In genomic region chr7:157279679-157279972, GRCh38 we compare ENCODE assay signal across 8 cellular contexts. TPM values are rescaled to one million over a fixed set of nuclear protein-coding genes. Genes with fewer than 3 reads are reported as not detected.
DNase-seq lines count a peak whose midpoint lies in the region; ATAC-seq and TF ChIP-seq lines count a peak whose summit lies in the region.
"Had no signal": no experiment of that assay in that cellular context is flagged by ENCODE, and none has a peak within 500 bp of the region (broad histone marks: within the 10 kb centered on the region; RNA-seq: fewer than 3 reads in every experiment).

No MANE protein-coding gene starts in this region.

- no peak for TF ChIP-seq CTCF in upper lobe of left lung (IDR thresholded peaks at IDR 0.05)

- H3K4me1 ChIP-seq in duodenal mucosa (ENCODE audit: control insufficient read depth in 1 of 2, insufficient read depth in 2 of 2, low read length in 2 of 2) = peaks cover 8 to 17% of the 10 kb centered on the region in 2 donors
- H3K4me1 ChIP-seq in mesenchymal stem cell (ENCODE audit: control insufficient read depth, insufficient read depth, low read depth, low read length) = peaks cover 16% of the 10 kb centered on the region
- peaks cover 12 to 29% (median 20%) of the 10 kb centered on the region in 4 donors for H3K4me1 ChIP-seq in upper lobe of left lung

- 89% methylated on average over 33 of the region's 33 CpGs for WGBS in mesenchymal stem cell
- 11% methylated on average over 16 of the region's 33 CpGs; no CpG with 5 or more reads in 1 of the 2 donors for WGBS in upper lobe of left lung, 2 donors

- H3K9ac ChIP-seq in duodenal mucosa (ENCODE audit: low read depth in 1 of 2, low read length in 2 of 2) (peak overlapping the region; percentile 59 to 60), mesenchymal stem cell (ENCODE audit: low read length) (peak overlapping the region; percentile 87)

- H3K9me3 ChIP-seq in duodenal mucosa (ENCODE audit: control insufficient read depth in 1 of 2, low read length in 2 of 2) (peaks cover 0 to 1% of the 10 kb centered on the region in 2 donors), mesenchymal stem cell (ENCODE audit: control insufficient read depth, low read length) (no peaks in the 10 kb centered on the region), upper lobe of left lung (peaks cover 0 to 6% (median under 1%) of the 10 kb centered on the region in 4 donors)

- H3K4me2 ChIP-seq in mesenchymal stem cell (ENCODE audit: low read length, poor library complexity, severe bottlenecking) = no peak overlapping the region

- H3K18ac ChIP-seq in mesenchymal stem cell (ENCODE audit: low read depth in 1 of 2, low read length in 2 of 2) = no peak overlapping the region

- no peak overlapping the region for H2AK5ac ChIP-seq in mesenchymal stem cell (ENCODE audit: low read length, severe bottlenecking)

- H2AFZ ChIP-seq in mesenchymal stem cell (ENCODE audit: low read depth, low read length) = no peak overlapping the region

- H3K27me3 ChIP-seq in duodenal mucosa (ENCODE audit: control insufficient read depth in 1 of 2, insufficient read depth in 2 of 2, low read length in 2 of 2) = peaks cover 0 to 5% of the 10 kb centered on the region in 2 donors
- H3K27me3 ChIP-seq in mesenchymal stem cell (ENCODE audit: control insufficient read depth in 1 of 2, insufficient read depth in 1 of 2, low read length in 2 of 2) = no peaks in the 10 kb centered on the region
- peaks cover 0 to 4% (median 0%) of the 10 kb centered on the region in 4 donors for H3K27me3 ChIP-seq in upper lobe of left lung

- H3K4ac ChIP-seq in mesenchymal stem cell (ENCODE audit: low read depth in 1 of 2, low read length in 2 of 2) = no peak overlapping the region

- no peak overlapping the region for H3K14ac ChIP-seq in mesenchymal stem cell (ENCODE audit: low read length in 2 of 2)

- no peak overlapping the region for H2BK120ac ChIP-seq in mesenchymal stem cell (ENCODE audit: low read depth, low read length)

- H3K23ac ChIP-seq in mesenchymal stem cell (ENCODE audit: low read length in 2 of 2) = no peak overlapping the region

- H4K8ac ChIP-seq in mesenchymal stem cell (ENCODE audit: low read length) = no peak overlapping the region

- no peak overlapping the region for H2BK5ac ChIP-seq in mesenchymal stem cell (ENCODE audit: low read depth, low read length, poor library complexity, severe bottlenecking)

- no peak for DNase-seq in mesenchymal stem cell
- no peak for DNase-seq in upper lobe of left lung
- DNase-seq in Kasumi-1 (lab: John Stamatoyannopoulos, UW) = no peak
- DNase-seq in HK-2 (ENCODE audit: unreplicated experiment) = no peak
- DNase-seq in NCI-H2171 treated with DMSO at 0.1 percent for 48 hours (lab: John Stamatoyannopoulos, UW) = no peak
- DNase-seq: NCI-H2107 had no signal

- no peak for TF ChIP-seq POLR2A in upper lobe of left lung (IDR thresholded peaks at IDR 0.05)

- no peak overlapping the region for H2BK12ac ChIP-seq in mesenchymal stem cell (ENCODE audit: low read length in 2 of 2)

- H4K91ac ChIP-seq in mesenchymal stem cell (ENCODE audit: low read length) = no peak overlapping the region

- H3K36me3 ChIP-seq in duodenal mucosa (ENCODE audit: control insufficient read depth in 1 of 2, insufficient read depth in 2 of 2, low read length in 2 of 2) = no peaks in the 10 kb centered on the region
- no peaks in the 10 kb centered on the region for H3K36me3 ChIP-seq in mesenchymal stem cell (ENCODE audit: control insufficient read depth in 1 of 2, insufficient read depth in 2 of 2, low read depth in 1 of 2, low read length in 2 of 2)
- H3K36me3 ChIP-seq in upper lobe of left lung = no peaks in the 10 kb centered on the region

- ATAC-seq in HG02571 (IDR thresholded peaks at IDR 0.05; ENCODE audit: unreplicated experiment) (peak; percentile 23), upper lobe of left lung (ENCODE audit: low FRiP score in 2 of 2) (peak in 1 of 2 donors; percentile 37)

- H3K79me1 ChIP-seq in mesenchymal stem cell (replicated peaks; ENCODE audit: low read length, poor library complexity, severe bottlenecking) = no peaks in the 10 kb centered on the region

- TF ChIP-seq EP300 in upper lobe of left lung (IDR thresholded peaks at IDR 0.05) = no peak

- H3K27ac ChIP-seq in duodenal mucosa (ENCODE audit: low read depth, low read length) (no peak overlapping the region), mesenchymal stem cell (ENCODE audit: low read length, poor library complexity, severe bottlenecking) (no peak overlapping the region), upper lobe of left lung (peak overlapping the region in 2 of 4 donors; percentile 50 to 62)

- no peak overlapping the region for H2BK15ac ChIP-seq in mesenchymal stem cell (ENCODE audit: low read depth, poor library complexity, severe bottlenecking)

- H3K4me3 ChIP-seq in duodenal mucosa (ENCODE audit: low read depth in 1 of 2, low read length in 2 of 2) (peak overlapping the region; percentile 50 to 58), mesenchymal stem cell (ENCODE audit: insufficient read depth in 1 of 2, low read depth in 1 of 2, low read length in 2 of 2) (peak overlapping the region in 1 of 2 experiments; percentile 68), upper lobe of left lung (peak overlapping the region; percentile 26 to 77 (median 58))

RNA-seq across cellular contexts. Expression of gene DNAJB6, which starts 57.2 kb away (rescaled TPM):
- polyA plus RNA-seq in mesenchymal stem cell (2013, experiment 1 of 2) = 177 TPM
- polyA plus RNA-seq in mesenchymal stem cell (2013, experiment 2 of 2) = 148 TPM
- total RNA-seq in upper lobe of left lung = 10 to 100 TPM; 64.1 to 99.6 (median 83.0) TPM
